Comparison of ENCODE assay signal across 8 cellular contexts in the genomic region with DNA sequence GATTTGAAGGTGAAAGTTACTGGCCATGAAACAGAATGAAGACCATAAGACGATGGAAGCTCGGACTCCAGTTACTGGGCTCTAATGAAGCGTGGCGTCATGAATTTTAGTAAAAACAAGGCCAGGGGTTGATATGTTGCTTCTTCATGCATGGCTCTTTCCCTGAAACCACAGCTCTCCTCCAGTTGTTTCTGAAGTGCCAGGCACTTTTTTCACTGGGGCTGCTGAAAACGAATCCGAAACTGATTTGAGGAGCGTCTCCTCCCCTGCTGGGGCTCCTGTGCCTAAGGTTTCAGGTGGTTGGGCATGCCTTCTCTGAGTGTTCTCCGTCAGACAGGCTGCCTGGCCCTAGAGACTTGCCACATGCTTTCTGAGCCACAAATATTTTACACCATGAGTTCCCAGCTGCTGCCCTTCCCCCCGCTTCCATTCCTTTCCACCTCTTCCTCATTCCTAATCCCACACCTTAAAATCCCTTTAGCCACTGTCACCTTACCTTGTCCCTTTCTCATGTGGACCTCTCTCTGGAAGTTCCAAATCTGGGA. TPM values are rescaled to one million over a fixed set of nuclear protein-coding genes. Genes with fewer than 3 reads are reported as not detected.
A peak's percentile ranks its signal among the peaks of the same experiment; 100 is the strongest.
DNase-seq lines count a peak whose midpoint lies in the region; ATAC-seq and TF ChIP-seq lines count a peak whose summit lies in the region.

No MANE protein-coding gene starts in this region.

- H3K9me3 ChIP-seq in SJSA1 (replicated peaks): no peaks in the 10 kb centered on the region

- peak overlapping the region; percentile 48 for H3K27ac ChIP-seq in SJSA1
- H3K27ac ChIP-seq in layer of hippocampus (ENCODE audit: low read depth, low read length): peak overlapping the region; percentile 60

- in situ Hi-C loops in astrocyte of the spinal cord (cut with HindIII; ENCODE audit: low sequenced_read_pairs) (no loop called here), G401 (cut with HindIII; ENCODE audit: low sequenced_read_pairs) (no loop called here)

- H3K27me3 ChIP-seq in SJSA1 (replicated peaks) (no peaks in the 10 kb centered on the region), layer of hippocampus (ENCODE audit: control insufficient read depth, insufficient read depth, low read length) (no peaks in the 10 kb centered on the region)

- peak; percentile 38 for ATAC-seq in GM18517 (IDR thresholded peaks at IDR 0.05; ENCODE audit: unreplicated experiment)
- ATAC-seq in HG02852 (IDR thresholded peaks at IDR 0.05; ENCODE audit: unreplicated experiment): peak; percentile 51

- H3K36me3 ChIP-seq in SJSA1: no peaks in the 10 kb centered on the region

- DNase-seq in SJSA1 (ENCODE audit: low read depth in 1 of 2, low spot score in 2 of 2): peak; percentile 83 to 85
- peak; percentile 79 for DNase-seq in astrocyte of the spinal cord (ENCODE audit: low read depth, low spot score)
- DNase-seq in stimulated activated CD4-positive, alpha-beta T cell treated with anti-CD3 and anti-CD28 coated beads, TNF-alpha, amount 100 ng/mL, for 24 hours (ENCODE audit: low read depth in 3 of 3): peak; percentile 30 to 50 (median 49)
- DNase-seq in NCI-H69 (lab: John Stamatoyannopoulos, UW): no peak
- DNase-seq in G401 (ENCODE audit: low spot score): no peak

- H3K4me1 ChIP-seq in SJSA1 (replicated peaks): peaks cover 50% of the 10 kb centered on the region

- H3K4me3 ChIP-seq in SJSA1 (peak overlapping the region; percentile 4; the same call in 1 of the 2 replicates), astrocyte of the spinal cord (ENCODE audit: low read depth, low read length) (no peak overlapping the region)

- TF ChIP-seq CTCF in astrocyte of the spinal cord (IDR thresholded peaks at IDR 0.05; ENCODE audit: low read depth, low read length): no peak

RNA-seq across cellular contexts. Expression of gene MYL4, which starts 3.7 kb away (rescaled TPM):
- 2.2 TPM in 1 of 2 replicates, not detected in the other for total RNA-seq in SJSA1 (2014; rRNA removed; shearing (Covaris generic))
- total RNA-seq in G401 (2014; rRNA removed; shearing (Covaris generic)): not detected in 2 replicates

RNA-seq across cellular contexts. Expression of gene CDC27, which starts 16.4 kb away (rescaled TPM):
- 136 and 198 TPM in 2 replicates for total RNA-seq in SJSA1 (2014; rRNA removed; shearing (Covaris generic))
- 59.3 and 103 TPM in 2 replicates for total RNA-seq in G401 (2014; rRNA removed; shearing (Covaris generic))

RNA-seq across cellular contexts. Expression of gene ITGB3, which starts 48.1 kb away (rescaled TPM):
- total RNA-seq in SJSA1 (2014; rRNA removed; shearing (Covaris generic)): 164 and 202 TPM in 2 replicates
- not detected in 2 replicates for total RNA-seq in G401 (2014; rRNA removed; shearing (Covaris generic))

Comparison
In these comparisons a context has a peak if more than half of its experiments do, and no peak if none do; other contexts are left out.
1. DNase-seq: peak in SJSA1 (2 of 2), astrocyte of the spinal cord (single experiment) and stimulated activated CD4-positive, alpha-beta T cell treated with anti-CD3 and anti-CD28 coated beads, TNF-alpha, amount 100 ng/mL, for 24 hours (3 of 3); none in NCI-H69 (single experiment) and G401 (single experiment).
2. RNA of gene ITGB3, which starts 48.1 kb away (total RNA-seq): 164 to 202 TPM in SJSA1; not detected in G401; every median in the first group is over 100 times any median in the second.